In genomic region chr2:193894090-193894489, GRCh38 we compare ENCODE assay signal across 17 cellular contexts.
DNase-seq lines count a peak whose midpoint lies in the region; ATAC-seq and TF ChIP-seq lines count a peak whose summit lies in the region.
"Had no signal": no experiment of that assay in that cellular context is flagged by ENCODE, and none has a peak within 500 bp of the region (broad histone marks: within the 10 kb centered on the region; RNA-seq: fewer than 3 reads in every experiment).

No MANE protein-coding gene starts in this region.

- no peak overlapping the region for H3K4me3 Mint-ChIP-seq in stimulated activated naive B cell treated with anti-CD40 and anti-IgM and Interleukin-4, amounts not matched to agents 10 μg/mL and 1 μg/mL and 100 μg/mL, for 72 hours

- in situ Hi-C loops in KBM-7 (cut with MboI; ENCODE audit: low pct_unique_long_range_greater_than_20kb, low sequenced_read_pairs) = no loop called here

- TF ChIP-seq CTCF in Peyer's patch (IDR thresholded peaks at IDR 0.05) (no peak), PC-3 (conservative IDR thresholded peaks at IDR 0.05; ENCODE audit: low read depth, low read length) (no peak)

- no peak for TF ChIP-seq POLR2A in Peyer's patch (IDR thresholded peaks at IDR 0.05)

- DNase-seq in KBM-7 = peak; percentile 7
- DNase-seq in stimulated activated naive B cell treated with anti-CD40 and anti-IgM and Interleukin-4, amounts not matched to agents 10 μg/mL and 1 μg/mL and 100 μg/mL, for 72 hours = no peak
- no peak for DNase-seq in NCI-H2196 (lab: John Stamatoyannopoulos, UW; ENCODE audit: unreplicated experiment)
- no peak for DNase-seq in Peyer's patch
- DNase-seq in PC-3 = no peak
- DNase-seq: COR-L47, H7, Karpas-422, MM.1S, NCI-H1105, NCI-H1694 treated with DMSO at 0.1 percent for 48 hours, NCI-H2107, NCI-H226, NCI-H524 treated with DMSO at 0.1 percent for 48 hours, SHP77 had no signal

- H3K27ac Mint-ChIP-seq in stimulated activated naive B cell treated with anti-CD40 and anti-IgM and Interleukin-4, amounts not matched to agents 10 μg/mL and 1 μg/mL and 100 μg/mL, for 72 hours = no peak overlapping the region

- no peaks in the 10 kb centered on the region for H3K4me1 Mint-ChIP-seq in stimulated activated naive B cell treated with anti-CD40 and anti-IgM and Interleukin-4, amounts not matched to agents 10 μg/mL and 1 μg/mL and 100 μg/mL, for 72 hours

- H3K9me3 ChIP-seq in Peyer's patch = no peaks in the 10 kb centered on the region
- H3K9me3 ChIP-seq in PC-3 (ENCODE audit: low read length) = no peaks in the 10 kb centered on the region

- H3K36me3 ChIP-seq in Peyer's patch (no peaks in the 10 kb centered on the region), PC-3 (ENCODE audit: low read depth, low read length) (no peaks in the 10 kb centered on the region)

- H3K9me3 Mint-ChIP-seq in stimulated activated naive B cell treated with anti-CD40 and anti-IgM and Interleukin-4, amounts not matched to agents 10 μg/mL and 1 μg/mL and 100 μg/mL, for 72 hours = peaks cover 0 to 2% of the 10 kb centered on the region in 2 donors

- H3K4me2 ChIP-seq in PC-3 (ENCODE audit: low read length) = no peak overlapping the region

- POLR2A ChIA-PET in PC-3 (lab: Charles Lee; ENCODE audit: unreplicated experiment) = no interaction called here

- H3K27ac ChIP-seq in Peyer's patch = no peak overlapping the region
- no peak overlapping the region for H3K27ac ChIP-seq in PC-3 (ENCODE audit: low read length)

- H3K79me2 ChIP-seq in PC-3 (ENCODE audit: low read length) = no peaks in the 10 kb centered on the region

- peak; percentile 24 for ATAC-seq in GM18858 (IDR thresholded peaks at IDR 0.05; ENCODE audit: unreplicated experiment)
- ATAC-seq in HG02610 (IDR thresholded peaks at IDR 0.05; ENCODE audit: unreplicated experiment) = peak; percentile 53
- ATAC-seq in stimulated activated naive B cell treated with anti-CD40 and anti-IgM and Interleukin-4, amounts not matched to agents 10 μg/mL and 1 μg/mL and 100 μg/mL, for 72 hours (replicated peaks) = peak; percentile 43 to 59
- no peak for ATAC-seq in PC-3

- H3K27me3 ChIP-seq in Peyer's patch = no peaks in the 10 kb centered on the region
- H3K27me3 ChIP-seq in PC-3 (ENCODE audit: low read length) = no peaks in the 10 kb centered on the region

- no peaks in the 10 kb centered on the region for H3K27me3 Mint-ChIP-seq in stimulated activated naive B cell treated with anti-CD40 and anti-IgM and Interleukin-4, amounts not matched to agents 10 μg/mL and 1 μg/mL and 100 μg/mL, for 72 hours

- H3K9me2 ChIP-seq in PC-3 (replicated peaks; ENCODE audit: low read length) = no peaks in the 10 kb centered on the region

- H3K4me1 ChIP-seq in Peyer's patch (no peaks in the 10 kb centered on the region), PC-3 (ENCODE audit: insufficient read depth, low read length) (no peaks in the 10 kb centered on the region)

- H3K9ac ChIP-seq in PC-3 (ENCODE audit: low read length) = no peak overlapping the region

- no peaks in the 10 kb centered on the region for H4K20me1 ChIP-seq in PC-3 (ENCODE audit: low read length)

- H2AFZ ChIP-seq in PC-3 (ENCODE audit: low read length) = no peak overlapping the region

- no peaks in the 10 kb centered on the region for H3F3A ChIP-seq in PC-3 (ENCODE audit: low read length, unreplicated experiment)

- no TSS peak for BruUV-seq in PC-3 (replicated peaks; lab: Mats Ljungman, UMichigan)

- no peaks in the 10 kb centered on the region for H3K36me3 Mint-ChIP-seq in stimulated activated naive B cell treated with anti-CD40 and anti-IgM and Interleukin-4, amounts not matched to agents 10 μg/mL and 1 μg/mL and 100 μg/mL, for 72 hours

- CTCF ChIA-PET in PC-3 (lab: Charles Lee) = no interaction called here

- intact Hi-C loops in PC-3 (cut with micrococcal nuclease) = no loop called here

- H3K4me3 ChIP-seq in Peyer's patch (no peak overlapping the region), PC-3 (ENCODE audit: low read length) (no peak overlapping the region)
